In the genomic region with DNA sequence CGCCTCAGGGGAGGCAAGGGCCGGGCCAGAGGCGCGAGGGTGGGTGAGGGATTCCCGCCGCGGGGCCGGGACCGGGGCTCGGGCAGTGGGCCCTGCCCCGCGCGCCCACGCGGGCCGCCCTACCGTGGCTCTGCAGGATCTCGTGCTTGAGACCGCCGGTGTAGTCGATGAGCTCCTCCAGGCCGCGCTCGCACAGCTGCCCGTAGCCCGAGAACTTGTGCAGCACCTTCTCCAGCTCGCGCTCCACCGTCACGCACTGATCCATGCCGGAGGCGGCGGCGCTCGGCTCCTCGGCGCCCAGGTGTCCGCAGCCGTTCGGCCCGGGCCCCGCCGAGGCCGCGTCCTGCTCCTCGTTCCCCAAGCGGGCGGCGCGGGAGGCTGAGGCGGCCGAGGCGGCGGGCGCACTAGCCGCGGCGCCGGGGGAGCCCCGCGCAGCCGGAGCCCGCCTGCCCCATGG, we compare ENCODE assay signal across 8 cellular contexts. TPM values are rescaled to one million over a fixed set of nuclear protein-coding genes. Genes with fewer than 3 reads are reported as not detected.
DNase-seq lines count a peak whose midpoint lies in the region; ATAC-seq and TF ChIP-seq lines count a peak whose summit lies in the region.
"Not testable (repeated sequence)": the region's sequence is repeated elsewhere in the genome, so short reads cannot be mapped to it uniquely, and the experiment has no call there.

No MANE protein-coding gene starts in this region.

- H3K4me1 ChIP-seq in colonic mucosa, result not testable (repeated sequence)

- H3K9ac ChIP-seq in colonic mucosa (ENCODE audit: low read depth in 2 of 2, low read length in 2 of 2), result peak overlapping the region in 1 of 2 donors; percentile 72

- ATAC-seq in GM18502 (IDR thresholded peaks at IDR 0.05; ENCODE audit: poor library complexity, unreplicated experiment) (peak; percentile 33), HG02588 (IDR thresholded peaks at IDR 0.05; ENCODE audit: unreplicated experiment) (peak; percentile 29)
- ATAC-seq in activated CD8-positive, alpha-beta T cell treated with anti-CD3 and anti-CD28 coated beads for 36 hours, result peak; percentile 24

- not testable (repeated sequence) for H3K27me3 ChIP-seq in colonic mucosa

- POLR2A ChIA-PET in activated CD8-positive, alpha-beta T cell treated with anti-CD3 and anti-CD28 coated beads for 36 hours (lab: Charles Lee), result not testable (repeated sequence)

- DNase-seq in activated CD8-positive, alpha-beta T cell treated with anti-CD3 and anti-CD28 coated beads for 36 hours, result peak; percentile 72
- DNase-seq in colonic mucosa (peak; percentile 41), inferior parietal cortex (ENCODE audit: extremely low spot score) (peak; percentile 4), retina (peak; percentile 74), ureter (ENCODE audit: low spot score) (peak; percentile 52)

- peak overlapping the region; percentile 78 for H3K27ac Mint-ChIP-seq in activated CD8-positive, alpha-beta T cell treated with anti-CD3 and anti-CD28 coated beads for 36 hours

- H3K27ac ChIP-seq in KOPT-K1 (ENCODE audit: low read depth, low read length, poor library complexity, severe bottlenecking), result peak overlapping the region; percentile 66
- H3K27ac ChIP-seq in colonic mucosa, result peak overlapping the region; percentile 87

- peak overlapping the region; percentile 72 for H3K4me3 Mint-ChIP-seq in activated CD8-positive, alpha-beta T cell treated with anti-CD3 and anti-CD28 coated beads for 36 hours

- not testable (repeated sequence) for H3K36me3 Mint-ChIP-seq in activated CD8-positive, alpha-beta T cell treated with anti-CD3 and anti-CD28 coated beads for 36 hours (ENCODE audit: low read depth)

- peak overlapping the region; percentile 59 for H3K4me3 ChIP-seq in colonic mucosa

- H3K4me1 Mint-ChIP-seq in activated CD8-positive, alpha-beta T cell treated with anti-CD3 and anti-CD28 coated beads for 36 hours (ENCODE audit: low read depth), result not testable (repeated sequence)

- not testable (repeated sequence) for H3K9me3 ChIP-seq in KOPT-K1 (ENCODE audit: insufficient read depth, low read length, poor library complexity, severe bottlenecking); colonic mucosa

- not testable (repeated sequence) for TF ChIP-seq CTCF in activated CD8-positive, alpha-beta T cell treated with anti-CD3 and anti-CD28 coated beads for 36 hours (IDR thresholded peaks at IDR 0.05); colonic mucosa (IDR thresholded peaks at IDR 0.05)

- not testable (repeated sequence) for H3K27me3 Mint-ChIP-seq in activated CD8-positive, alpha-beta T cell treated with anti-CD3 and anti-CD28 coated beads for 36 hours

- intact Hi-C loops in activated CD8-positive, alpha-beta T cell treated with anti-CD3 and anti-CD28 coated beads for 36 hours (cut with micrococcal nuclease); colonic mucosa (cut with DNase I): not testable (repeated sequence)

- CTCF ChIA-PET in activated CD8-positive, alpha-beta T cell treated with anti-CD3 and anti-CD28 coated beads for 36 hours (lab: Charles Lee), result not testable (repeated sequence)

- not testable (repeated sequence) for H3K9me3 Mint-ChIP-seq in activated CD8-positive, alpha-beta T cell treated with anti-CD3 and anti-CD28 coated beads for 36 hours

- not testable (repeated sequence) for H3K36me3 ChIP-seq in KOPT-K1 (ENCODE audit: insufficient read depth, low read length); colonic mucosa

RNA-seq across cellular contexts. Expression of a gene that starts 54.2 kb away (rescaled TPM):
- total RNA-seq in activated CD8-positive, alpha-beta T cell treated with anti-CD3 and anti-CD28 coated beads for 36 hours, result 1 to 10 TPM in 1 of 2 experiments, under 1 TPM in 1; 0.45 to 1.3 TPM
- 1 to 10 TPM; 2.5 to 4.2 TPM for total RNA-seq in colonic mucosa
- total RNA-seq in ureter, result 1.7 TPM

Comparison
In these comparisons a context has a peak if more than half of its experiments do, and no peak if none do; other contexts are left out.
1. Peak in every context shown above with its lines: DNase-seq, ATAC-seq, H3K4me3 ChIP-seq and H3K27ac ChIP-seq.
2. DNase-seq: peak in every context shown above with its lines; median percentile 74 in retina; 72 in activated CD8-positive, alpha-beta T cell treated with anti-CD3 and anti-CD28 coated beads for 36 hours; 52 in ureter; 41 in colonic mucosa; 4 in inferior parietal cortex.